ENCODE assay signal across 1 cellular context in genomic region chr6:52483671-52484003, GRCh38.
TF ChIP-seq lines count a peak whose summit lies in the region.

No MANE protein-coding gene starts in this region.

TF ChIP-seq in IMR-90, 13 proteins besides CTCF, POLR2A, EP300 and RAD21 (continued from another document):
- TF ChIP-seq, protein P1, sequence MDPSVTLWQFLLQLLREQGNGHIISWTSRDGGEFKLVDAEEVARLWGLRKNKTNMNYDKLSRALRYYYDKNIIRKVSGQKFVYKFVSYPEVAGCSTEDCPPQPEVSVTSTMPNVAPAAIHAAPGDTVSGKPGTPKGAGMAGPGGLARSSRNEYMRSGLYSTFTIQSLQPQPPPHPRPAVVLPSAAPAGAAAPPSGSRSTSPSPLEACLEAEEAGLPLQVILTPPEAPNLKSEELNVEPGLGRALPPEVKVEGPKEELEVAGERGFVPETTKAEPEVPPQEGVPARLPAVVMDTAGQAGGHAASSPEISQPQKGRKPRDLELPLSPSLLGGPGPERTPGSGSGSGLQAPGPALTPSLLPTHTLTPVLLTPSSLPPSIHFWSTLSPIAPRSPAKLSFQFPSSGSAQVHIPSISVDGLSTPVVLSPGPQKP (IDR thresholded peaks at IDR 0.05; ENCODE audit: borderline replicate concordance, low read depth, low read length): no peak
- TF ChIP-seq NFE2L2 (IDR thresholded peaks at IDR 0.05; ENCODE audit: low read depth, low read length) (no peak), MAFK (IDR thresholded peaks at IDR 0.05; ENCODE audit: low read depth, low read length) (no peak), RCOR1 (IDR thresholded peaks at IDR 0.05; ENCODE audit: insufficient replicate concordance, low read length) (no peak), RFX5 (IDR thresholded peaks at IDR 0.05; ENCODE audit: low read depth, low read length) (no peak), FOS (IDR thresholded peaks at IDR 0.05; ENCODE audit: low read depth, low read length) (no peak), SMC3 (IDR thresholded peaks at IDR 0.05; ENCODE audit: low read depth, low read length) (no peak), MXI1 (IDR thresholded peaks at IDR 0.05; ENCODE audit: borderline replicate concordance, low read depth, low read length) (no peak)
